In genomic region chr4:112361181-112361791, GRCh38 we compare ENCODE assay signal across 11 cellular contexts.
A peak's percentile ranks its signal among the peaks of the same experiment; 100 is the strongest.
DNase-seq lines count a peak whose midpoint lies in the region; ATAC-seq, FAIRE-seq and TF ChIP-seq lines count a peak whose summit lies in the region.
"Had no signal": no experiment of that assay in that cellular context is flagged by ENCODE, and none has a peak within 500 bp of the region (broad histone marks: within the 10 kb centered on the region; RNA-seq: fewer than 3 reads in every experiment).

No MANE protein-coding gene starts in this region.

- peak; percentile 57 for ATAC-seq in HG03342 (IDR thresholded peaks at IDR 0.05; ENCODE audit: unreplicated experiment)
- ATAC-seq in activated T-helper 17 cell treated with anti-CD3 and anti-CD28 coated beads, Interleukin-2, amount 50 U/mL, for 72 hours (replicated peaks), result peak; percentile 35
- no peak for ATAC-seq in left lobe of liver

- peak; percentile 77 for DNase-seq in activated naive CD4-positive, alpha-beta T cell treated with anti-CD3 and anti-CD28 coated beads for 36 hours
- DNase-seq in activated naive CD4-positive, alpha-beta T cell treated with Interleukin-2 at 50 U/mL for 16 hours, result no peak
- DNase-seq in small intestine (peak; percentile 15), left lobe of liver (ENCODE audit: low spot score) (no peak), osteoblast (ENCODE audit: insufficient read length, low spot score, missing footprints) (no peak)
- DNase-seq in stimulated activated CD4-positive, alpha-beta T cell treated with anti-CD3 and anti-CD28 coated beads, Interleukin-4, amount 100 ng/mL, for 1 hour, result no peak
- DNase-seq: dermis blood vessel endothelial cell, NCI-H2227 treated with DMSO at 0.1 percent for 48 hours had no signal

- H3K36me3 Mint-ChIP-seq in activated naive CD4-positive, alpha-beta T cell treated with anti-CD3 and anti-CD28 coated beads for 36 hours (ENCODE audit: low read depth), result peaks cover 26% of the 10 kb centered on the region
- peaks cover 9% of the 10 kb centered on the region for H3K36me3 Mint-ChIP-seq in activated T-helper 17 cell treated with anti-CD3 and anti-CD28 coated beads, Interleukin-2, amount 50 U/mL, for 72 hours (ENCODE audit: low read depth)

- H3K27me3 ChIP-seq in small intestine (ENCODE audit: control insufficient read depth in 2 of 2, insufficient read depth in 2 of 2, low read length in 2 of 2) (no peaks in the 10 kb centered on the region), osteoblast (ENCODE audit: insufficient read depth, low read length) (no peaks in the 10 kb centered on the region)

- H2AFZ ChIP-seq in osteoblast (ENCODE audit: low read length), result no peak overlapping the region

- 70 to 90% (median 89%) methylated on average over 6 of the region's 6 CpGs for WGBS in small intestine, 3 donors

- H4K20me1 ChIP-seq in osteoblast (ENCODE audit: insufficient read depth, low read length), result no peaks in the 10 kb centered on the region

- H3K36me3 ChIP-seq in small intestine (ENCODE audit: control insufficient read depth in 2 of 2, insufficient read depth in 2 of 2, low read length in 2 of 2), result peaks cover 0 to 4% of the 10 kb centered on the region in 2 donors
- no peaks in the 10 kb centered on the region for H3K36me3 ChIP-seq in osteoblast (ENCODE audit: insufficient read depth, low read length)

- CTCF ChIA-PET in activated naive CD4-positive, alpha-beta T cell treated with anti-CD3 and anti-CD28 coated beads for 36 hours (lab: Charles Lee), result no interaction called here

- H3K27ac ChIP-seq in small intestine (ENCODE audit: low read depth in 1 of 2, low read length in 1 of 2), result no peak overlapping the region
- H3K27ac ChIP-seq in osteoblast (ENCODE audit: low read depth, low read length), result no peak overlapping the region
- H3K27ac ChIP-seq: C4-2B had no signal

- no peaks in the 10 kb centered on the region for H3K79me2 ChIP-seq in osteoblast (ENCODE audit: insufficient read depth, low read length)

- peaks cover 1% of the 10 kb centered on the region for H3K9me3 ChIP-seq in small intestine (ENCODE audit: control insufficient read depth, low read depth)
- H3K9me3 ChIP-seq in osteoblast (ENCODE audit: low read depth, low read length), result no peaks in the 10 kb centered on the region

- H3K4me3 ChIP-seq in small intestine (ENCODE audit: low read depth in 1 of 2, low read length in 2 of 2), result no peak overlapping the region
- no peak overlapping the region for H3K4me3 ChIP-seq in osteoblast (ENCODE audit: insufficient read depth, low read length)

- no peak overlapping the region for H3K4me3 Mint-ChIP-seq in activated naive CD4-positive, alpha-beta T cell treated with anti-CD3 and anti-CD28 coated beads for 36 hours
- H3K4me3 Mint-ChIP-seq in activated T-helper 17 cell treated with anti-CD3 and anti-CD28 coated beads, Interleukin-2, amount 50 U/mL, for 72 hours, result no peak overlapping the region

- TF ChIP-seq CTCF in osteoblast (IDR thresholded peaks at IDR 0.05; ENCODE audit: extremely low read depth, low read depth, low read length), result no peak

- no peak overlapping the region for H3K4me2 ChIP-seq in osteoblast (ENCODE audit: insufficient read depth, low read length)

- peaks cover 31% of the 10 kb centered on the region for H3K9me3 Mint-ChIP-seq in activated naive CD4-positive, alpha-beta T cell treated with anti-CD3 and anti-CD28 coated beads for 36 hours
- peaks cover 3% of the 10 kb centered on the region for H3K9me3 Mint-ChIP-seq in activated T-helper 17 cell treated with anti-CD3 and anti-CD28 coated beads, Interleukin-2, amount 50 U/mL, for 72 hours

- FAIRE-seq in small intestine (lab: Jason Lieb, UNC), result no peak

- intact Hi-C loops in activated naive CD4-positive, alpha-beta T cell treated with anti-CD3 and anti-CD28 coated beads for 36 hours (cut with micrococcal nuclease), result no loop called here

- peaks cover 2% of the 10 kb centered on the region for H3K4me1 Mint-ChIP-seq in activated naive CD4-positive, alpha-beta T cell treated with anti-CD3 and anti-CD28 coated beads for 36 hours (ENCODE audit: low read depth)
- H3K4me1 Mint-ChIP-seq in activated T-helper 17 cell treated with anti-CD3 and anti-CD28 coated beads, Interleukin-2, amount 50 U/mL, for 72 hours, result no peaks in the 10 kb centered on the region

- H3K4me1 ChIP-seq in small intestine (ENCODE audit: control insufficient read depth in 2 of 2, insufficient read depth in 1 of 2, low read depth in 1 of 2, low read length in 1 of 2) (no peaks in the 10 kb centered on the region), osteoblast (ENCODE audit: insufficient read depth, low read length) (no peaks in the 10 kb centered on the region)

- no peak overlapping the region for H3K27ac Mint-ChIP-seq in activated naive CD4-positive, alpha-beta T cell treated with anti-CD3 and anti-CD28 coated beads for 36 hours
- no peak overlapping the region for H3K27ac Mint-ChIP-seq in activated T-helper 17 cell treated with anti-CD3 and anti-CD28 coated beads, Interleukin-2, amount 50 U/mL, for 72 hours

- no peaks in the 10 kb centered on the region for H3K27me3 Mint-ChIP-seq in activated naive CD4-positive, alpha-beta T cell treated with anti-CD3 and anti-CD28 coated beads for 36 hours (ENCODE audit: low read depth)
- H3K27me3 Mint-ChIP-seq in activated T-helper 17 cell treated with anti-CD3 and anti-CD28 coated beads, Interleukin-2, amount 50 U/mL, for 72 hours, result no peaks in the 10 kb centered on the region

Comparison
In these comparisons a context has a peak if more than half of its experiments do, and no peak if none do; other contexts are left out.
1. DNase-seq: peak in activated naive CD4-positive, alpha-beta T cell treated with anti-CD3 and anti-CD28 coated beads for 36 hours (single experiment) and small intestine (single experiment); none in activated naive CD4-positive, alpha-beta T cell treated with Interleukin-2 at 50 U/mL for 16 hours (single experiment), left lobe of liver (single experiment), stimulated activated CD4-positive, alpha-beta T cell treated with anti-CD3 and anti-CD28 coated beads, Interleukin-4, amount 100 ng/mL, for 1 hour (single experiment) and osteoblast (single experiment).